3 cellular contexts compared by ENCODE assay signal in genomic region chr3:21738283-21738682, GRCh38. TPM values are rescaled to one million over a fixed set of nuclear protein-coding genes. Genes with fewer than 3 reads are reported as not detected.
"Had no signal": no experiment of that assay in that cellular context is flagged by ENCODE, and none has a peak within 500 bp of the region (broad histone marks: within the 10 kb centered on the region; RNA-seq: fewer than 3 reads in every experiment).

No MANE protein-coding gene starts in this region.

- H3K4me3 ChIP-seq: GM12878 had no signal

- DNase-seq: GDM1, GF-D8 had no signal

- ATAC-seq: GM12878 had no signal

RNA-seq across cellular contexts. Expression of gene ZNF385D, which starts 12.7 kb away (rescaled TPM):
- total RNA-seq: GM12878 had no signal
